In genomic region chr18:54089749-54090459, GRCh38 we compare ENCODE assay signal across 10 cellular contexts.
"Had no signal": no experiment of that assay in that cellular context is flagged by ENCODE, and none has a peak within 500 bp of the region (broad histone marks: within the 10 kb centered on the region; RNA-seq: fewer than 3 reads in every experiment).

No MANE protein-coding gene starts in this region.

- H3K36me3 ChIP-seq: esophagus muscularis mucosa, transverse colon had no signal

- H3K27me3 ChIP-seq: esophagus muscularis mucosa, transverse colon had no signal

- DNase-seq: activated CD4-positive, alpha-beta T cell treated with anti-CD3 and anti-CD28 coated beads, Interleukin-2, amount 50 U/mL, for 1 hour; activated naive CD4-positive, alpha-beta T cell treated with anti-CD3 and anti-CD28 coated beads, Interleukin-2, amount 50 U/mL, for 16 hours; mesenchymal stem cell; substantia nigra; SW 1271; transverse colon had no signal

- ATAC-seq: left lobe of liver; natural killer cell treated with Interleukin-12 subunit alpha and Interleukin-12 subunit beta and Interleukin-15 and Interleukin-18, amount 100 ng/mL, for 72 hours; stimulated activated memory B cell treated with anti-CD40 and anti-IgM and Interleukin-4, amounts not matched to agents 10 μg/mL and 1 μg/mL and 100 μg/mL, for 72 hours had no signal

- H3K4me1 ChIP-seq: transverse colon had no signal

- H3K4me3 ChIP-seq: esophagus muscularis mucosa, transverse colon had no signal

- H3K27ac ChIP-seq: esophagus muscularis mucosa, transverse colon had no signal

- H3K9me3 ChIP-seq: esophagus muscularis mucosa, transverse colon had no signal
